Comparison of ENCODE assay signal across 1 cellular context in the genomic region with DNA sequence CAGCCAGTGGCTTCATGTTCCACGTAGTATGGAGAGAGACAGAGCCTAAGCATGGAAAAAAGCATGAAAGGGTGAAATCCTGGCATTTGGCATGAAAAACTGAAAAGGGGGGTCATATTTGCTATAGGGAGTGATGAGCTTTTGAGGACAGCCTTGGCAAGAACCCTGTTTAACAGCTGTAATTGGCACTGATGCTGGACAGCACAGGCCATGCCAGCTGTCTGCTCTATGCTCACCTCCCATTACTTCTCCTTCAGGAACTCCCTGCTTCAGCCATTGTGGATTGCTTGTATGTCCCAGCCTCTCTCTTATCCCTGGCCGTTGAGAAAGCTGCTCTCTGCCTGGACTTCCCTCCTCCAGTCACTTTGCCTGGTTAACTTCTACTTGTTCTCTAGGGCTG.
TF ChIP-seq lines count a peak whose summit lies in the region.

No MANE protein-coding gene starts in this region.

TF ChIP-seq in SK-N-SH, 30 proteins besides CTCF, POLR2A, EP300 and RAD21 (continued from another document):
- TF ChIP-seq USF2 (IDR thresholded peaks at IDR 0.05; ENCODE audit: borderline replicate concordance, low read depth, low read length): no peak
- no peak for TF ChIP-seq MEF2A (IDR thresholded peaks at IDR 0.05; ENCODE audit: borderline replicate concordance, low read depth)
- TF ChIP-seq GABPA (IDR thresholded peaks at IDR 0.05; ENCODE audit: low read depth): no peak
- no peak for TF ChIP-seq SMC3 (IDR thresholded peaks at IDR 0.05; ENCODE audit: low read depth, low read length)
- no peak for TF ChIP-seq FOSL2 (IDR thresholded peaks at IDR 0.05; ENCODE audit: borderline replicate concordance, low read depth)
- no peak for TF ChIP-seq TAF1 (IDR thresholded peaks at IDR 0.05; ENCODE audit: borderline replicate concordance, low read depth, low read length)
- no peak for TF ChIP-seq RXRA (IDR thresholded peaks at IDR 0.05; ENCODE audit: borderline replicate concordance, low read depth)
- TF ChIP-seq NRF1 (IDR thresholded peaks at IDR 0.05; ENCODE audit: low read depth, low read length): no peak
